ENCODE assay signal across 1 cellular context in the genomic region with DNA sequence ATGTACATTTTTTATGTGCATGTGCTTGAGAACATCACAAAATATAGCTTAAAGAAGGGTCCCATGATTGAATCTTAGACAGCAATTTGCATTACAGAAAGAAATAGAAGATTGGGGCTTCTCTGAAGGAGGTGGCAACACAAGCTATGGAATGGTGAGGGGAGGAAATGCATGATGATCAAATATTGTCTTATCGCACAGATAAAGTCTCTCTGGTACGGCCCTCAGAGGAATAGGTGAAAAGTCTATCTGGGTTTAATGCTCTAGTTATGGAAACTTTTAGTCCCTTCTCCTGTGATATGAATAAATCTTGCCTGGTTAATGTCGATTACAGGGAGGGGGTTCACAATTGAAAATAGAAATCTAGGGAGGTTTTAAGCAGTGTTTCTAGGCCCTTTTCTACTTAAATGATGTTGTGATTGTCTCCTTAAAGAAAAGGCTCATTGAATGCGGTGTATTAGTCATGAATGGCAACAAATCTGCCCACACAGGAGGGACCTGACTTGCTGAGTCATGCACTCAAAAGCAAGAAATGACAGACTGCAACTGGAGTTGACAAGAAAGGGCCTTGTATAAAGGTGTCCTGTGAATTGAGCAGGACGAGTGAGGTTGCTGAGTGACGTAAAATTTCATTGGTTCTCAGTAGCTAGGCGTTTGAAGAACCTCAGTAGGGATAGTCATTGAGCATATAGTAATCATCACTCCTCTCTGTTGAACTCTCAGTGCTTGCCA.
TF ChIP-seq lines count a peak whose summit lies in the region.

No MANE protein-coding gene starts in this region.

TF ChIP-seq in HepG2, 621 proteins besides CTCF, POLR2A, EP300 and RAD21 (continued from another document):
- TF ChIP-seq, protein P1, sequence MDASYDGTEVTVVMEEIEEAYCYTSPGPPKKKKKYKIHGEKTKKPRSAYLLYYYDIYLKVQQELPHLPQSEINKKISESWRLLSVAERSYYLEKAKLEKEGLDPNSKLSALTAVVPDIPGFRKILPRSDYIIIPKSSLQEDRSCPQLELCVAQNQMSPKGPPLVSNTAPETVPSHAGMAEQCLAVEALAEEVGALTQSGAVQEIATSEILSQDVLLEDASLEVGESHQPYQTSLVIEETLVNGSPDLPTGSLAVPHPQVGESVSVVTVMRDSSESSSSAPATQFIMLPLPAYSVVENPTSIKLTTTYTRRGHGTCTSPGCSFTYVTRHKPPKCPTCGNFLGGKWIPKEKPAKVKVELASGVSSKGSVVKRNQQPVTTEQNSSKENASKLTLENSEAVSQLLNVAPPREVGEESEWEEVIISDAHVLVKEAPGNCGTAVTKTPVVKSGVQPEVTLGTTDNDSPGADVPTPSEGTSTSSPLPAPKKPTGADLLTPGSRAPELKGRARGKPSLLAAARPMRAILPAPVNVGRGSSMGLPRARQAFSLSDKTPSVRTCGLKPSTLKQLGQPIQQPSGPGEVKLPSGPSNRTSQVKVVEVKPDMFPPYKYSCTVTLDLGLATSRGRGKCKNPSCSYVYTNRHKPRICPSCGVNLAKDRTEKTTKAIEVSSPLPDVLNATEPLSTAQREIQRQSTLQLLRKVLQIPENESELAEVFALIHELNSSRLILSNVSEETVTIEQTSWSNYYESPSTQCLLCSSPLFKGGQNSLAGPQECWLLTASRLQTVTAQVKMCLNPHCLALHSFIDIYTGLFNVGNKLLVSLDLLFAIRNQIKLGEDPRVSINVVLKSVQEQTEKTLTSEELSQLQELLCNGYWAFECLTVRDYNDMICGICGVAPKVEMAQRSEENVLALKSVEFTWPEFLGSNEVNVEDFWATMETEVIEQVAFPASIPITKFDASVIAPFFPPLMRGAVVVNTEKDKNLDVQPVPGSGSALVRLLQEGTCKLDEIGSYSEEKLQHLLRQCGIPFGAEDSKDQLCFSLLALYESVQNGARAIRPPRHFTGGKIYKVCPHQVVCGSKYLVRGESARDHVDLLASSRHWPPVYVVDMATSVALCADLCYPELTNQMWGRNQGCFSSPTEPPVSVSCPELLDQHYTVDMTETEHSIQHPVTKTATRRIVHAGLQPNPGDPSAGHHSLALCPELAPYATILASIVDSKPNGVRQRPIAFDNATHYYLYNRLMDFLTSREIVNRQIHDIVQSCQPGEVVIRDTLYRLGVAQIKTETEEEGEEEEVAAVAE (CRISPR knock-in tag; IDR thresholded peaks at IDR 0.05; ENCODE audit: borderline replicate concordance): peak; percentile 84
TF ChIP-seq in HepG2: peak in this region for 8.
